11 cellular contexts compared by ENCODE assay signal in the genomic region with DNA sequence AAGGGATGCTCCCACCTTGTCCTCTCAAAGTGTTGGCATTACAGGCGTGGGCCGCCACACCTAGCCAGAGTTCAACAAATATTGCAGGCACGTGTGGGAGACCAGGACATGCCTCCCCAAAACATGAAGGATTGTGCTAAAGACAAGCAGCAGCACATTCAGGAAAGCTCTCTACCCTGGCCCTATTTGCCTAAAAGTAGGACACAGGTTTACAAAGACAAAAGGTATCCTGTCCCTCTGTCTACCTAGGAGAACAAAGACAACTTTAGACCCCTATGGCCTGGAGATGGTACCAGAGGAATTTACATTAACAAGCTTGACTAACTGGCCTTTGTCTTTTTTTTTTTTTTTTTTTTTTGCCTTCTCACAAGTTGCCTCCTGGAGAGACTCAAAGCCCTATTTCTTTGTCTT. TPM values are rescaled to one million over a fixed set of nuclear protein-coding genes. Genes with fewer than 3 reads are reported as not detected.
DNase-seq lines count a peak whose midpoint lies in the region; ATAC-seq, FAIRE-seq and TF ChIP-seq lines count a peak whose summit lies in the region.
"Had no signal": no experiment of that assay in that cellular context is flagged by ENCODE, and none has a peak within 500 bp of the region (broad histone marks: within the 10 kb centered on the region; RNA-seq: fewer than 3 reads in every experiment).

No MANE protein-coding gene starts in this region.

- DNase-seq in SK-N-SH (no peak), SK-MEL-5 (ENCODE audit: low read depth, low spot score) (peak; percentile 7), iPS DF 19.7 (ENCODE audit: low read depth, low spot score) (peak; percentile 60), small intestine (peak; percentile 11), mucosa of descending colon (no peak)

- H3K79me2 ChIP-seq in SK-N-SH (ENCODE audit: insufficient read depth) = no peaks in the 10 kb centered on the region

- H3K4me2 ChIP-seq in SK-N-SH = peak overlapping the region; percentile 78; the same call in 1 of the 2 replicates

- H3K27ac ChIP-seq in SK-N-SH (ENCODE audit: low read depth in 2 of 2, low read length in 1 of 2) (peak overlapping the region; percentile 86 to 88; a peak in 3 of 4 replicates), small intestine (ENCODE audit: low read depth in 1 of 2, low read length in 1 of 2) (no peak overlapping the region)

- H3K9me2 ChIP-seq in SK-N-SH = no peaks in the 10 kb centered on the region

- no peak for TF ChIP-seq EP300 in SK-N-SH (IDR thresholded peaks at IDR 0.05; ENCODE audit: borderline replicate concordance in 1 of 2, low read depth in 1 of 2, low read length in 1 of 2)

- H4K20me1 ChIP-seq in SK-N-SH (ENCODE audit: insufficient read depth) = no peaks in the 10 kb centered on the region

- FAIRE-seq in small intestine (lab: Jason Lieb, UNC) = no peak
- FAIRE-seq: A204.1 had no signal

- H3K36me3 ChIP-seq in SK-N-SH (replicated peaks in 1 of 2; ENCODE audit: control insufficient read depth in 1 of 2, insufficient read depth in 2 of 2, low read length in 1 of 2) (no peaks in the 10 kb centered on the region), small intestine (ENCODE audit: control insufficient read depth in 2 of 2, insufficient read depth in 2 of 2, low read length in 2 of 2) (no peaks in the 10 kb centered on the region), mucosa of descending colon (ENCODE audit: low read depth) (no peaks in the 10 kb centered on the region)

- intact Hi-C loops in mucosa of descending colon (cut with DNase I, micrococcal nuclease) = no loop called here

- H3K4me1 ChIP-seq in SK-N-SH (ENCODE audit: control insufficient read depth in 1 of 2, insufficient read depth in 2 of 2, low read depth in 1 of 2, low read length in 1 of 2) (peaks cover 0 to 2% of the 10 kb centered on the region in 2 experiments; a peak in 2 of 4 replicates), small intestine (ENCODE audit: control insufficient read depth in 2 of 2, insufficient read depth in 1 of 2, low read depth in 1 of 2, low read length in 1 of 2) (peaks cover 4 to 5% of the 10 kb centered on the region in 2 donors), mucosa of descending colon (ENCODE audit: low read depth) (peaks cover 10% of the 10 kb centered on the region)

- H3K9me3 ChIP-seq in SK-N-SH (no peaks in the 10 kb centered on the region), small intestine (ENCODE audit: control insufficient read depth, low read depth) (no peaks in the 10 kb centered on the region), mucosa of descending colon (no peaks in the 10 kb centered on the region)

- H3K4me3 ChIP-seq in SK-N-SH (ENCODE audit: low read depth in 2 of 2, low read length in 1 of 2) = peak overlapping the region in 1 of 2 experiments; percentile 54; a peak in 2 of 4 replicates
- no peak overlapping the region for H3K4me3 ChIP-seq in small intestine (ENCODE audit: low read depth in 1 of 2, low read length in 2 of 2)
- H3K4me3 ChIP-seq in mucosa of descending colon = no peak overlapping the region

- WGBS in SK-N-SH (ENCODE audit: low lambda C conversion rate) = 60% methylated on average over 3 of the region's 3 CpGs
- WGBS in small intestine, 3 donors = 23 to 64% (median 53%) methylated on average over 3 of the region's 3 CpGs

- no peaks in the 10 kb centered on the region for H3F3A ChIP-seq in SK-N-SH (replicated peaks; ENCODE audit: insufficient read depth)

- TF ChIP-seq RAD21 in SK-N-SH (IDR thresholded peaks at IDR 0.05; ENCODE audit: low read length) = no peak

- CTCF ChIA-PET in SK-N-SH (lab: Yijun Ruan, JAX) = interaction anchor here (1.1 to 10.8 kb wide), 4 partner anchors 23 to 176 kb away, joined by 3 to 71 read pairs (median 5); partner anchors contain the start of gene EXT2

- in situ Hi-C loops in SK-MEL-5 (cut with HindIII; ENCODE audit: low pct_unique_long_range_greater_than_20kb, low sequenced_read_pairs) = no loop called here

- POLR2A ChIA-PET in SK-N-SH (lab: Yijun Ruan, JAX) = interaction anchor here (0.6 kb wide), 1 partner anchor 9 kb away, joined by 3 read pairs; no protein-coding TSS in a partner anchor

- no peak for TF ChIP-seq CTCF in SK-N-SH (IDR thresholded peaks at IDR 0.05)
- TF ChIP-seq CTCF in mucosa of descending colon (IDR thresholded peaks at IDR 0.05) = no peak

- H3K27me3 ChIP-seq in SK-N-SH (ENCODE audit: insufficient read depth) (no peaks in the 10 kb centered on the region), small intestine (ENCODE audit: control insufficient read depth in 2 of 2, insufficient read depth in 2 of 2, low read length in 2 of 2) (no peaks in the 10 kb centered on the region)

- ATAC-seq in SK-N-SH treated with all-trans-retinoic acid at 6 μM for 48 hours (no peak), GM21360 (IDR thresholded peaks at IDR 0.05; ENCODE audit: unreplicated experiment) (no peak), HG03439 (IDR thresholded peaks at IDR 0.05; ENCODE audit: unreplicated experiment) (no peak), mucosa of descending colon (no peak)

- peak overlapping the region; percentile 86; the same call in 1 of the 2 replicates for H3K9ac ChIP-seq in SK-N-SH

- H2AFZ ChIP-seq in SK-N-SH (ENCODE audit: low read depth) = 0 out of 2 replicates have a peak overlapping the region, but pooled peaks have one; percentile 85

TF ChIP-seq in SK-N-SH, 30 proteins besides CTCF, POLR2A, EP300 and RAD21 (continues in another document):
- no peak for TF ChIP-seq USF1 (IDR thresholded peaks at IDR 0.05; ENCODE audit: borderline replicate concordance, low read depth)

TF ChIP-seq in SK-N-SH treated with all-trans-retinoic acid at 6 μM for 48 hours, 23 proteins besides CTCF, POLR2A, EP300 and RAD21:
- TF ChIP-seq TCF4 (CRISPR knock-in tag; IDR thresholded peaks at IDR 0.05; ENCODE audit: borderline replicate concordance) (no peak), ARNTL (CRISPR knock-in tag; IDR thresholded peaks at IDR 0.05; ENCODE audit: borderline replicate concordance, low read depth) (no peak), OSR1 (CRISPR knock-in tag; IDR thresholded peaks at IDR 0.05) (no peak), ZNF565 (CRISPR knock-in tag; conservative IDR thresholded peaks at IDR 0.05; ENCODE audit: low read depth) (no peak), TOX (CRISPR knock-in tag; IDR thresholded peaks at IDR 0.05; ENCODE audit: borderline replicate concordance) (no peak)

RNA-seq across cellular contexts. Expression of gene ACCS, which starts 0.9 kb away (rescaled TPM):
- polyA plus RNA-seq in SK-N-SH (2012; rRNA removed) (28.5 and 36.9 TPM in 2 replicates), small intestine (10 to 100 TPM in 2 of 3 donors, 1 to 10 TPM in 1; 7.0 to 62.6 (median 16.8) TPM)
- 4.3 and 4.9 TPM in 2 replicates for polyA plus RNA-seq in SK-N-SH (2012; cell fraction: cytosol; rRNA removed)
- polyA plus RNA-seq in SK-N-SH (2012; cell fraction: nucleus; rRNA removed) = 330 and 385 TPM in 2 replicates
- 5.1 and 7.2 TPM in 2 replicates for total RNA-seq in SK-MEL-5 (2014; rRNA removed; shearing (Covaris generic))
- polyA plus RNA-seq in SK-MEL-5 (2015; cell fraction: cytosol; rRNA removed) = 2.6 and 4.8 TPM in 2 replicates
- 166 and 217 TPM in 2 replicates for polyA plus RNA-seq in SK-MEL-5 (2015; cell fraction: nucleus; rRNA removed)
- total RNA-seq in mucosa of descending colon = 10 to 100 TPM; 22.9 to 40.2 (median 30.8) TPM

RNA-seq across cellular contexts. Expression of gene ACCSL, which starts 17.4 kb away (rescaled TPM):
- polyA plus RNA-seq in SK-N-SH (2012; rRNA removed) (not detected in 2 replicates), small intestine (not detected)
- not detected in 2 replicates for polyA plus RNA-seq in SK-N-SH (2012; cell fraction: cytosol; rRNA removed)
- not detected in 2 replicates for polyA plus RNA-seq in SK-N-SH (2012; cell fraction: nucleus; rRNA removed)
- 1.5 TPM in 2 replicates for total RNA-seq in SK-MEL-5 (2014; rRNA removed; shearing (Covaris generic))
- polyA plus RNA-seq in SK-MEL-5 (2015; cell fraction: cytosol; rRNA removed) = 0.98 and 1.2 TPM in 2 replicates
- polyA plus RNA-seq in SK-MEL-5 (2015; cell fraction: nucleus; rRNA removed) = 3.5 and 4.6 TPM in 2 replicates
- total RNA-seq in mucosa of descending colon = not detected
- total RNA-seq: T-helper 2 cell treated with Interferon-gamma antibody and Interleukin-4, amounts not matched to agents 100 ng/mL and 5 ng/mL, for 36 hours had no signal
- polyA plus RNA-seq: adipose tissue had no signal

RNA-seq across cellular contexts. Expression of gene EXT2, which starts 30.3 kb away (rescaled TPM):
- polyA plus RNA-seq in SK-N-SH (2012; rRNA removed) (92.9 and 96.7 TPM in 2 replicates), small intestine (10 to 100 TPM; 18.6 to 30.6 (median 26.6) TPM)
- 71.8 and 80.2 TPM in 2 replicates for polyA plus RNA-seq in SK-N-SH (2012; cell fraction: cytosol; rRNA removed)
- polyA plus RNA-seq in SK-N-SH (2012; cell fraction: nucleus; rRNA removed) = 83.8 and 99.5 TPM in 2 replicates
- total RNA-seq in SK-MEL-5 (2014; rRNA removed; shearing (Covaris generic)) = 98.9 and 114 TPM in 2 replicates
- polyA plus RNA-seq in SK-MEL-5 (2015; cell fraction: cytosol; rRNA removed) = 155 and 173 TPM in 2 replicates
- polyA plus RNA-seq in SK-MEL-5 (2015; cell fraction: nucleus; rRNA removed) = 23.0 and 36.5 TPM in 2 replicates
- 10 to 100 TPM; 53.3 to 59.7 (median 57.2) TPM for total RNA-seq in mucosa of descending colon

Comparison
In these comparisons a context has a peak if more than half of its experiments do, and no peak if none do; other contexts are left out.
1. DNase-seq: peak in SK-MEL-5 (single experiment), iPS DF 19.7 (single experiment) and small intestine (single experiment); none in SK-N-SH (single experiment) and mucosa of descending colon (0 of 3).
2. H3K27ac ChIP-seq: peak in SK-N-SH (2 of 2); none in small intestine (0 of 2).